ENCODE assay signal across 30 cellular contexts in genomic region chr14:26835949-26836570, GRCh38.
"Had no signal": no experiment of that assay in that cellular context is flagged by ENCODE, and none has a peak within 500 bp of the region (broad histone marks: within the 10 kb centered on the region; RNA-seq: fewer than 3 reads in every experiment).

No MANE protein-coding gene starts in this region.

- H3K9me3 ChIP-seq: ascending aorta, psoas muscle, testis, transverse colon had no signal

- H3K27ac ChIP-seq: ascending aorta, cardiac muscle cell, coronary artery, foreskin keratinocyte, parathyroid adenoma, psoas muscle, spleen, testis, transverse colon had no signal

- H3K27me3 ChIP-seq: ascending aorta, cardiac muscle cell, dorsolateral prefrontal cortex, spleen, testis, transverse colon had no signal

- DNase-seq: activated CD4-positive, alpha-beta memory T cell treated with anti-CD3 and anti-CD28 coated beads, Interleukin-2, amount 10 ng/mL, durations not matched to agents 7 days and 5 days; activated CD4-positive, alpha-beta T cell treated with anti-CD3 and anti-CD28 coated beads for 1 hour; activated CD4-positive, alpha-beta T cell treated with anti-CD3 and anti-CD28 coated beads, Interleukin-2, amount 10 ng/mL, durations not matched to agents 7 days and 5 days; activated CD8-positive, alpha-beta memory T cell treated with anti-CD3 and anti-CD28 coated beads, Interleukin-2, amount 50 U/mL, for 48 hours; activated gamma-delta T cell; activated naive CD4-positive, alpha-beta T cell treated with anti-CD3 and anti-CD28 coated beads, Interleukin-2, amount 10 ng/mL, durations not matched to agents 7 days and 5 days; activated naive CD8-positive, alpha-beta T cell treated with anti-CD3 and anti-CD28 coated beads, Interleukin-2, amount 10 ng/mL, durations not matched to agents 7 days and 5 days; activated T-cell treated with anti-CD3 and anti-CD28 coated beads, Interleukin-2, amount 50 U/mL, for 24 hours; cerebellar nuclear complex; dorsolateral prefrontal cortex; effector memory CD4-positive, alpha-beta T cell; foreskin keratinocyte; islet precursor cell; left ventricle myocardium superior; mammary epithelial cell; naive B cell; nephron progenitor cell; nucleus accumbens; psoas muscle; right cardiac atrium; spleen; stimulated activated CD4-positive, alpha-beta T cell treated with anti-CD3 and anti-CD28 coated beads, Interleukin-2, amount 100 ng/mL, for 48 hours; stimulated activated naive CD4-positive, alpha-beta T cell treated with Interleukin-2 at 50 U/mL for 16 hours; T-helper 17 cell; testis; transverse colon had no signal

- ATAC-seq: foreskin keratinocyte, left ventricle myocardium superior, psoas muscle, right cardiac atrium, T-helper 17 cell had no signal

- H3K4me1 ChIP-seq: ascending aorta, parathyroid adenoma, psoas muscle, spleen, testis had no signal

- H3K4me3 ChIP-seq: ascending aorta, cardiac muscle cell, coronary artery, psoas muscle, spleen, testis, transverse colon had no signal

- H3K36me3 ChIP-seq: ascending aorta, cardiac muscle cell, spleen, transverse colon had no signal
